Comparison of ENCODE assay signal across 8 cellular contexts in the genomic region with DNA sequence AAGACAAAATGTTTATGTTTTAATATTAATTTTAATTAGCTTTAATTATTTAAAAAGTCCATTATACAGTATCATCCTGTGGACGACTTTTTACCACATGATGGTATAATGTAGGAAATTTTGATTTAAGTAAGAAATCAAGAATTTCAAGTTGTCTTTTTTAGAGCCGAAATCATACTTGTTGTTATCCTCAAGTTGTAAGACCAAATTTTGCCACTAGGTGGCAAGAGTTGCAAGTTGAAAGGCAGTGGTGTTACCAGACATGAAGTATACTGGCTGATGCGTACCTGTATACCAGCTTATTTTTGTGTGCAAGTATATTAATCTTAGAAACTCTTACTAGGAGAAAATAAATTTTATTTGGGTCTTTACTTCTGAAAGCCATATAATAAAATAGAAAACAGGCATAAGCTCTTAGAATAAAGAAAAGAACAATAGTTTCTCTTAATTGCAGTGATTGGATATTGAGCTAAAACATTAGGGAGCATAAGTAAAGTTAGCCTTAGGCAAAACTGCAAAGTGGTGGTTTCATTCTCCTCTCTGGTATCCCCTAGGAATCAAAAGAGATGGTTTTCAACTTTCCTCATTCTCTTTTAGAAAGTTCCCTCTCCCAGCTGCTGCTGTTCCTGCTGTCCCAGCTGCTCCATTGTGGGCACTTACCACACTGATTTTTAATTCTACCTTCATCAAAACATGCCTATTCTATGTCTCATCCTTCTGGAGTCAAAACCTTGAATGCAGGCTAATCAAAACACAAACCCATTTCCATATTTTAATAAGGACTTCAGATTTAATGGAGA.
DNase-seq lines count a peak whose midpoint lies in the region; ATAC-seq, FAIRE-seq and TF ChIP-seq lines count a peak whose summit lies in the region.

No MANE protein-coding gene starts in this region.

- intact Hi-C loops in left lung (cut with DNase I), result no loop called here

- no peak overlapping the region for H3K4me3 ChIP-seq in cardiac fibroblast (replicated peaks in 1 of 2; ENCODE audit: low read depth in 2 of 2, low read length in 2 of 2)
- no peak overlapping the region for H3K4me3 ChIP-seq in left lung

- peak; percentile 76 for ATAC-seq in GM21447 (IDR thresholded peaks at IDR 0.05; ENCODE audit: unreplicated experiment)
- peak; percentile 84 for ATAC-seq in left lung

- H3K36me3 ChIP-seq in left lung, result no peaks in the 10 kb centered on the region

- H3K27ac ChIP-seq in left lung, result no peak overlapping the region

- no peak for FAIRE-seq in urothelium cell line (lab: Jason Lieb, UNC)

- H3K4me1 ChIP-seq in left lung, result no peaks in the 10 kb centered on the region

- no peaks in the 10 kb centered on the region for H3K27me3 ChIP-seq in left lung

- TF ChIP-seq CTCF in cardiac fibroblast (IDR thresholded peaks at IDR 0.05; ENCODE audit: low read depth, low read length) (peak; percentile 77), left lung (IDR thresholded peaks at IDR 0.05) (peak; percentile 58 to 68)

- DNase-seq in SIG-M5 treated with dmso at 0.1 percent for 504 hours (lab: John Stamatoyannopoulos, UW; ENCODE audit: unreplicated experiment) (peak; percentile 24), SIG-M5 (lab: John Stamatoyannopoulos, UW) (no peak), HS-5 (ENCODE audit: low read depth) (peak; percentile 26), NOMO-1 (lab: John Stamatoyannopoulos, UW; ENCODE audit: unreplicated experiment in 2 of 2) (peak; percentile 23 to 24), cardiac fibroblast (ENCODE audit: low read depth in 2 of 2) (peak; percentile 88 to 89), left lung (no peak), urothelium cell line (ENCODE audit: low spot score) (peak; percentile 35)

- peaks cover 0 to 12% of the 10 kb centered on the region in 2 donors for H3K9me3 ChIP-seq in left lung

Comparison
In these comparisons a context has a peak if more than half of its experiments do, and no peak if none do; other contexts are left out.
1. DNase-seq: peak in SIG-M5 treated with dmso at 0.1 percent for 504 hours (single experiment), HS-5 (single experiment), NOMO-1 (2 of 2), cardiac fibroblast (2 of 2) and urothelium cell line (single experiment); none in SIG-M5 (single experiment) and left lung (0 of 2).